ENCODE assay signal across 8 cellular contexts in the genomic region with DNA sequence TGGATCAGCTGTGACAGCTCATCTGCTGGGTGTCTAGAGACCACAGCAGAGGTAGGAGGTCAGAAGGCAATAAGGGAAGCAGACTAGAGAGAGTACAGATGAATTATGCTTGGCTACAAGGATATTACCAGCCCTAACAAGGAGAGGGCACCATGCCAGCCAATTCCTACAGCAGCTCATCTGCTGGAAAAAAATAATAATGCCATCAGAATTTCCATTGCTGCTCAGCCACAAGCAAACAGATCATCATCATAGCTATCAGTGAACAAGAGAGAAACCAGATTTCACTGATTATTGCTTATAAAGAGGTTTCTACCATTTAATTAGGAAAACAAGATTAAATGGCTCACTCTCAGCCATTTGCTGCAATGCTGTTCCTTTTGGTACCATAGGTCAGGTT.
DNase-seq lines count a peak whose midpoint lies in the region; ATAC-seq and TF ChIP-seq lines count a peak whose summit lies in the region.

No MANE protein-coding gene starts in this region.

- POLR2A ChIA-PET in IMR-90 (lab: Charles Lee; ENCODE audit: unreplicated experiment): no interaction called here

- H3K4me3 Mint-ChIP-seq in T-helper 17 cell: no peak overlapping the region

- H3K27ac Mint-ChIP-seq in T-helper 17 cell: peak overlapping the region; percentile 74

- no peak overlapping the region for H2AK9ac ChIP-seq in IMR-90 (replicated peaks; ENCODE audit: low read depth, low read length, poor library complexity)

- no peak overlapping the region for H3K23ac ChIP-seq in IMR-90 (ENCODE audit: low read depth, low read length)

- H3K9ac ChIP-seq in IMR-90 (ENCODE audit: low read depth, low read length): no peak overlapping the region

- H4K91ac ChIP-seq in IMR-90 (ENCODE audit: insufficient read depth, low read depth, low read length): no peak overlapping the region

- no peak overlapping the region for H4K8ac ChIP-seq in IMR-90 (ENCODE audit: low read depth in 2 of 2, low read length in 2 of 2)

- H2AK5ac ChIP-seq in IMR-90 (ENCODE audit: low read depth, low read length): 0 out of 2 replicates have a peak overlapping the region, but pooled peaks have one; percentile 20

- CTCF ChIA-PET in IMR-90 (lab: Yijun Ruan, JAX): no interaction called here

- no peak overlapping the region for H3K4me3 ChIP-seq in IMR-90 (ENCODE audit: insufficient read depth, low read depth, low read length)
- no peak overlapping the region for H3K4me3 ChIP-seq in skin epidermis

- no peaks in the 10 kb centered on the region for H3K36me3 Mint-ChIP-seq in T-helper 17 cell (ENCODE audit: low read depth)

- peaks cover 5% of the 10 kb centered on the region; the same call in 1 of the 2 replicates for H3K27me3 ChIP-seq in IMR-90 (ENCODE audit: control insufficient read depth, insufficient read depth, low read length)

- no peak overlapping the region for H3K14ac ChIP-seq in IMR-90 (replicated peaks; ENCODE audit: low read depth, low read length)

- no peak overlapping the region for H3K18ac ChIP-seq in IMR-90 (ENCODE audit: low read depth, low read length)

- no peak for TF ChIP-seq RAD21 in IMR-90 (IDR thresholded peaks at IDR 0.05; ENCODE audit: low read length)

- no peak overlapping the region for H2BK120ac ChIP-seq in IMR-90 (ENCODE audit: low read depth, low read length)

- no peak for TF ChIP-seq POLR2A in IMR-90 (IDR thresholded peaks at IDR 0.05; ENCODE audit: low read depth, low read length)

- H3K27me3 Mint-ChIP-seq in T-helper 17 cell: no peaks in the 10 kb centered on the region

- in situ Hi-C loops in IMR-90 (cut with MboI; ENCODE audit: low sequenced_read_pairs): no loop called here

- dilution Hi-C loops in IMR-90 (cut with HindIII; ENCODE audit: low sequenced_read_pairs, unreplicated experiment): no loop called here

- no peak overlapping the region for H3K56ac ChIP-seq in IMR-90 (ENCODE audit: extremely low read depth, insufficient read depth, low read length)

- DNase-seq in IMR-90 (peak; percentile 62), T-helper 17 cell (no peak), fibroblast of peridontal ligament (ENCODE audit: extremely low read depth) (peak; percentile 76), NCI-H128 (lab: John Stamatoyannopoulos, UW; ENCODE audit: unreplicated experiment) (no peak)
- no peak for DNase-seq in activated CD4-positive, alpha-beta T cell treated with anti-CD3 and anti-CD28 coated beads, Interleukin-2, amount 50 U/mL, for 1 hour

- H3K9me3 ChIP-seq in IMR-90 (ENCODE audit: control insufficient read depth, insufficient read depth, low read length) (no peaks in the 10 kb centered on the region), T-helper 17 cell (ENCODE audit: control insufficient read depth, low read length, poor library complexity, severe bottlenecking) (no peaks in the 10 kb centered on the region)

- H3K4me1 ChIP-seq in IMR-90 (ENCODE audit: control insufficient read depth, insufficient read depth, low read length): peaks cover 7% of the 10 kb centered on the region

- peaks cover 6% of the 10 kb centered on the region for H3K4me1 Mint-ChIP-seq in T-helper 17 cell

- no peaks in the 10 kb centered on the region for H4K20me1 ChIP-seq in IMR-90 (ENCODE audit: insufficient read depth, low read length)

- peak overlapping the region; percentile 25; the same call in 1 of the 2 replicates for H3K4me2 ChIP-seq in IMR-90 (ENCODE audit: low read depth, low read length)

- ATAC-seq in IMR-90 (ENCODE audit: low read depth): no peak
- ATAC-seq in T-helper 17 cell: no peak
- no peak for ATAC-seq in HG02970 (IDR thresholded peaks at IDR 0.05; ENCODE audit: low FRiP score, unreplicated experiment)
- ATAC-seq in HG03039 (IDR thresholded peaks at IDR 0.05; ENCODE audit: unreplicated experiment): no peak

- H2BK5ac ChIP-seq in IMR-90 (ENCODE audit: low read depth, low read length, poor library complexity, severe bottlenecking): no peak overlapping the region

- no peak overlapping the region for H2BK20ac ChIP-seq in IMR-90 (ENCODE audit: low read depth, low read length)

- TF ChIP-seq CTCF in IMR-90 (conservative IDR thresholded peaks at IDR 0.05; ENCODE audit: low read depth, low read length): no peak

- H2BK15ac ChIP-seq in IMR-90 (ENCODE audit: low read depth, low read length): no peak overlapping the region

- H3K4ac ChIP-seq in IMR-90 (ENCODE audit: low read depth, low read length): no peak overlapping the region

- H3K27ac ChIP-seq in IMR-90 (ENCODE audit: insufficient read depth, low read length) (no peak overlapping the region), skin epidermis (peak overlapping the region in 18 of 21 experiments; percentile 3 to 79 (median 49))

- BruUV-seq in IMR-90 (replicated peaks; lab: Mats Ljungman, UMichigan): no TSS peak

- no peaks in the 10 kb centered on the region for H3K79me1 ChIP-seq in IMR-90 (ENCODE audit: low read depth in 1 of 2, low read length in 2 of 2)

- H3K36me3 ChIP-seq in IMR-90 (ENCODE audit: control insufficient read depth, insufficient read depth, low read length): no peaks in the 10 kb centered on the region

- intact Hi-C loops in IMR-90 (cut with micrococcal nuclease): no loop called here

- peaks cover 4% of the 10 kb centered on the region; the same call in 1 of the 2 replicates for H3K9me1 ChIP-seq in IMR-90 (ENCODE audit: insufficient read depth, low read length)

- H2AFZ ChIP-seq in IMR-90 (replicated peaks; ENCODE audit: low read length, poor library complexity): no peak overlapping the region

- H4K5ac ChIP-seq in IMR-90 (ENCODE audit: low read depth, low read length): no peak overlapping the region

TF ChIP-seq in IMR-90, 13 proteins besides CTCF, POLR2A, EP300 and RAD21:
- no peak for TF ChIP-seq BHLHE40 (IDR thresholded peaks at IDR 0.05; ENCODE audit: low read depth, low read length)
- no peak for TF ChIP-seq MXI1 (IDR thresholded peaks at IDR 0.05; ENCODE audit: borderline replicate concordance, low read depth, low read length)
- TF ChIP-seq RFX5 (IDR thresholded peaks at IDR 0.05; ENCODE audit: low read depth, low read length): no peak
- TF ChIP-seq, protein P1, sequence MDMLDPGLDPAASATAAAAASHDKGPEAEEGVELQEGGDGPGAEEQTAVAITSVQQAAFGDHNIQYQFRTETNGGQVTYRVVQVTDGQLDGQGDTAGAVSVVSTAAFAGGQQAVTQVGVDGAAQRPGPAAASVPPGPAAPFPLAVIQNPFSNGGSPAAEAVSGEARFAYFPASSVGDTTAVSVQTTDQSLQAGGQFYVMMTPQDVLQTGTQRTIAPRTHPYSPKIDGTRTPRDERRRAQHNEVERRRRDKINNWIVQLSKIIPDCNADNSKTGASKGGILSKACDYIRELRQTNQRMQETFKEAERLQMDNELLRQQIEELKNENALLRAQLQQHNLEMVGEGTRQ (IDR thresholded peaks at IDR 0.05; ENCODE audit: low read depth, low read length): no peak
- TF ChIP-seq RCOR1 (IDR thresholded peaks at IDR 0.05; ENCODE audit: insufficient replicate concordance, low read length): no peak
- TF ChIP-seq MAFK (IDR thresholded peaks at IDR 0.05; ENCODE audit: low read depth, low read length): no peak
- TF ChIP-seq ELK1 (IDR thresholded peaks at IDR 0.05; ENCODE audit: borderline replicate concordance, low read depth, low read length): no peak
- TF ChIP-seq FOS (IDR thresholded peaks at IDR 0.05; ENCODE audit: low read depth, low read length): no peak
- no peak for TF ChIP-seq CEBPB (IDR thresholded peaks at IDR 0.05; ENCODE audit: low read depth, low read length)
- no peak for TF ChIP-seq NFE2L2 (IDR thresholded peaks at IDR 0.05; ENCODE audit: low read depth, low read length)
- no peak for TF ChIP-seq MAZ (IDR thresholded peaks at IDR 0.05; ENCODE audit: borderline replicate concordance, low read depth, low read length)
- TF ChIP-seq CHD1 (IDR thresholded peaks at IDR 0.05; ENCODE audit: low read depth, low read length): no peak
- TF ChIP-seq SMC3 (IDR thresholded peaks at IDR 0.05; ENCODE audit: low read depth, low read length): no peak

Comparison
In these comparisons a context has a peak if more than half of its experiments do, and no peak if none do; other contexts are left out.
1. DNase-seq: peak in IMR-90 (single experiment) and fibroblast of peridontal ligament (single experiment); none in T-helper 17 cell (0 of 3), activated CD4-positive, alpha-beta T cell treated with anti-CD3 and anti-CD28 coated beads, Interleukin-2, amount 50 U/mL, for 1 hour (single experiment) and NCI-H128 (single experiment).